1 cellular context compared by ENCODE assay signal in genomic region chr6:142301421-142302391, GRCh38.
TF ChIP-seq lines count a peak whose summit lies in the region.

ADGRG6 (plus strand) TSS chr6:142302007; CDS start chr6:142302330, 323 bp downstream.

TF ChIP-seq in HEK293, 187 proteins besides CTCF, POLR2A, EP300 and RAD21 (continued from another document and continues in another):
- TF ChIP-seq PRDM10 (tag by site-specific recombination; IDR thresholded peaks at IDR 0.05) = peak; percentile 86
- no peak for TF ChIP-seq ZNF148 (tag by site-specific recombination; IDR thresholded peaks at IDR 0.05; ENCODE audit: borderline replicate concordance)
- TF ChIP-seq HOXD13 (CRISPR knock-in tag; IDR thresholded peaks at IDR 0.05; ENCODE audit: borderline replicate concordance) = 0 out of 2 replicates have a peak, but pooled peaks have one; percentile 21
- 0 out of 2 replicates have a peak, but pooled peaks have one; percentile 74 for TF ChIP-seq ZEB2 (tag by site-specific recombination; IDR thresholded peaks at IDR 0.05)
- no peak for TF ChIP-seq ZFP69B (tag by site-specific recombination; IDR thresholded peaks at IDR 0.05)
- no peak for TF ChIP-seq MEIS1 (CRISPR knock-in tag; IDR thresholded peaks at IDR 0.05; ENCODE audit: borderline replicate concordance)
- TF ChIP-seq GLIS1 (tag by site-specific recombination; IDR thresholded peaks at IDR 0.05) = peak; percentile 35; the same call in 1 of the 2 replicates
- TF ChIP-seq ZBTB8A (tag by site-specific recombination; IDR thresholded peaks at IDR 0.05) = peak; percentile 93
- TF ChIP-seq KLF10 (tag by site-specific recombination; IDR thresholded peaks at IDR 0.05) = no peak
- peak; percentile 74; the same call in 1 of the 2 replicates for TF ChIP-seq ZNF561 (tag by site-specific recombination; IDR thresholded peaks at IDR 0.05; ENCODE audit: borderline replicate concordance)
- TF ChIP-seq ZNF548 (tag by site-specific recombination; IDR thresholded peaks at IDR 0.05) = no peak
- TF ChIP-seq ZNF677 (tag by site-specific recombination; IDR thresholded peaks at IDR 0.05) = no peak
- peak; percentile 88 for TF ChIP-seq ZSCAN5A (tag by site-specific recombination; IDR thresholded peaks at IDR 0.05)
- no peak for TF ChIP-seq ZNF202 (tag by site-specific recombination; IDR thresholded peaks at IDR 0.05; ENCODE audit: borderline replicate concordance)
- TF ChIP-seq ZNF596 (tag by site-specific recombination; IDR thresholded peaks at IDR 0.05) = 0 out of 2 replicates have a peak, but pooled peaks have one; percentile 23
- TF ChIP-seq ZNF394 (tag by site-specific recombination; IDR thresholded peaks at IDR 0.05; ENCODE audit: borderline replicate concordance) = peak; percentile 69
- no peak for TF ChIP-seq AEBP2 (tag by site-specific recombination; IDR thresholded peaks at IDR 0.05; ENCODE audit: borderline replicate concordance)
- no peak for TF ChIP-seq ZNF704 (tag by site-specific recombination; IDR thresholded peaks at IDR 0.05)
- peak; percentile 86 for TF ChIP-seq ZNF2 (tag by site-specific recombination; IDR thresholded peaks at IDR 0.05)
- peak; percentile 78 for TF ChIP-seq ZXDB (tag by site-specific recombination; IDR thresholded peaks at IDR 0.05)
- TF ChIP-seq HIC1 (tag by site-specific recombination; IDR thresholded peaks at IDR 0.05) = peak; percentile 80; the same call in 1 of the 2 replicates
- TF ChIP-seq ZIC2 (tag by site-specific recombination; IDR thresholded peaks at IDR 0.05) = peak; percentile 65
- TF ChIP-seq SP3 (tag by site-specific recombination; IDR thresholded peaks at IDR 0.05) = peak; percentile 51; the same call in 1 of the 2 replicates
- TF ChIP-seq ZNF433 (tag by site-specific recombination; IDR thresholded peaks at IDR 0.05; ENCODE audit: low read depth) = no peak
- no peak for TF ChIP-seq YY1 (tag by site-specific recombination; IDR thresholded peaks at IDR 0.05)
- no peak for TF ChIP-seq ZNF488 (tag by site-specific recombination; IDR thresholded peaks at IDR 0.05)
- TF ChIP-seq KLF8 (tag by site-specific recombination; IDR thresholded peaks at IDR 0.05) = peak; percentile 79; the same call in 1 of the 2 replicates
- TF ChIP-seq MYNN (tag by site-specific recombination; IDR thresholded peaks at IDR 0.05; ENCODE audit: borderline replicate concordance) = peak; percentile 19; the same call in 1 of the 2 replicates
- peak; percentile 96 for TF ChIP-seq ZNF777 (tag by site-specific recombination; IDR thresholded peaks at IDR 0.05; ENCODE audit: borderline replicate concordance)
- TF ChIP-seq ZBTB48 (tag by site-specific recombination; IDR thresholded peaks at IDR 0.05) = peak; percentile 86
- TF ChIP-seq ZNF23 (tag by site-specific recombination; IDR thresholded peaks at IDR 0.05; ENCODE audit: borderline replicate concordance) = no peak
- TF ChIP-seq ZNF660 (tag by site-specific recombination; IDR thresholded peaks at IDR 0.05) = no peak
- TF ChIP-seq ZNF423 (tag by site-specific recombination; IDR thresholded peaks at IDR 0.05) = peak; percentile 77; the same call in 1 of the 2 replicates
- TF ChIP-seq ZNF837 (tag by site-specific recombination; IDR thresholded peaks at IDR 0.05) = no peak
- 0 out of 2 replicates have a peak, but pooled peaks have one; percentile 6 for TF ChIP-seq OVOL3 (tag by site-specific recombination; IDR thresholded peaks at IDR 0.05)
- 0 out of 2 replicates have a peak, but pooled peaks have one; percentile 11 for TF ChIP-seq BCL11B (tag by site-specific recombination; IDR thresholded peaks at IDR 0.05; ENCODE audit: low read depth)
- peak; percentile 71 for TF ChIP-seq SP2 (tag by site-specific recombination; IDR thresholded peaks at IDR 0.05)
- TF ChIP-seq ZNF404 (tag by site-specific recombination; IDR thresholded peaks at IDR 0.05) = no peak
- 0 out of 2 replicates have a peak, but pooled peaks have one; percentile 44 for TF ChIP-seq INSM2 (tag by site-specific recombination; IDR thresholded peaks at IDR 0.05)
- no peak for TF ChIP-seq ZNF623 (tag by site-specific recombination; IDR thresholded peaks at IDR 0.05)
- TF ChIP-seq EGR2 (tag by site-specific recombination; IDR thresholded peaks at IDR 0.05; ENCODE audit: low read depth) = peak; percentile 88
- TF ChIP-seq SCRT2 (tag by site-specific recombination; IDR thresholded peaks at IDR 0.05) = peak; percentile 35; the same call in 1 of the 2 replicates
- no peak for TF ChIP-seq ZNF658 (tag by site-specific recombination; IDR thresholded peaks at IDR 0.05)
- peak; percentile 73 for TF ChIP-seq ZBTB11 (tag by site-specific recombination; conservative IDR thresholded peaks at IDR 0.05; ENCODE audit: low read depth)
- TF ChIP-seq ZNF324 (tag by site-specific recombination; IDR thresholded peaks at IDR 0.05) = peak; percentile 70; the same call in 1 of the 2 replicates
